In genomic region chr2:34107811-34108210, GRCh38 we compare ENCODE assay signal across 24 cellular contexts.
"Had no signal": no experiment of that assay in that cellular context is flagged by ENCODE, and none has a peak within 500 bp of the region (broad histone marks: within the 10 kb centered on the region; RNA-seq: fewer than 3 reads in every experiment).

No MANE protein-coding gene starts in this region.

- H3K36me3 Mint-ChIP-seq: naive thymus-derived CD4-positive, alpha-beta T cell had no signal

- H3K36me3 ChIP-seq: cardiac muscle cell, esophagus squamous epithelium, gastroesophageal sphincter, left lung, lower lobe of right lung, right atrium auricular region, sigmoid colon, stomach, thoracic aorta, transverse colon had no signal

- H3K9me3 Mint-ChIP-seq: effector memory CD8-positive, alpha-beta T cell; nephron progenitor cell had no signal

- H3K4me3 Mint-ChIP-seq: effector memory CD8-positive, alpha-beta T cell; naive thymus-derived CD4-positive, alpha-beta T cell; nephron progenitor cell had no signal

- H3K4me1 ChIP-seq: esophagus squamous epithelium, gastroesophageal sphincter, left lung, lower lobe of right lung, right atrium auricular region, sigmoid colon, stomach had no signal

- H3K4me1 Mint-ChIP-seq: naive thymus-derived CD4-positive, alpha-beta T cell had no signal

- H3K9me3 ChIP-seq: esophagus squamous epithelium, gastroesophageal sphincter, left lung, lower lobe of right lung, right atrium auricular region, sigmoid colon, stomach, thoracic aorta, transverse colon had no signal

- H3K27ac Mint-ChIP-seq: effector memory CD8-positive, alpha-beta T cell; naive thymus-derived CD4-positive, alpha-beta T cell; nephron progenitor cell had no signal

- H3K27me3 Mint-ChIP-seq: effector memory CD8-positive, alpha-beta T cell had no signal

- H3K27ac ChIP-seq: cardiac muscle cell, esophagus squamous epithelium, gastroesophageal sphincter, left lung, lower lobe of right lung, right atrium auricular region, sigmoid colon, skin epidermis, stomach, thoracic aorta, transverse colon had no signal

- H3K27me3 ChIP-seq: cardiac muscle cell, esophagus squamous epithelium, gastroesophageal sphincter, left lung, right atrium auricular region, sigmoid colon, stomach, transverse colon had no signal

- DNase-seq: cerebellar nuclear complex; cortex of kidney; effector memory CD8-positive, alpha-beta T cell; esophagus squamous epithelium; foreskin fibroblast; glutamatergic neuron; kidney glomerular epithelial cell; left lung; lower lobe of right lung; naive thymus-derived CD4-positive, alpha-beta T cell; nephron progenitor cell; posterior cingulate gyrus; sigmoid colon; stimulated activated CD4-positive, alpha-beta T cell treated with anti-CD3 and anti-CD28 coated beads, Interleukin-2, amount 100 ng/mL, for 24 hours; stimulated activated CD4-positive, alpha-beta T cell treated with anti-CD3 and anti-CD28 coated beads, Interleukin-4, amount 100 ng/mL, for 4 hours; stimulated activated naive CD4-positive, alpha-beta T cell; stomach; substantia nigra; transverse colon had no signal

- H3K4me3 ChIP-seq: cardiac muscle cell, esophagus squamous epithelium, gastroesophageal sphincter, left lung, lower lobe of right lung, right atrium auricular region, sigmoid colon, skin epidermis, stomach, thoracic aorta, transverse colon had no signal
